Comparison of ENCODE assay signal across 19 cellular contexts in the genomic region with DNA sequence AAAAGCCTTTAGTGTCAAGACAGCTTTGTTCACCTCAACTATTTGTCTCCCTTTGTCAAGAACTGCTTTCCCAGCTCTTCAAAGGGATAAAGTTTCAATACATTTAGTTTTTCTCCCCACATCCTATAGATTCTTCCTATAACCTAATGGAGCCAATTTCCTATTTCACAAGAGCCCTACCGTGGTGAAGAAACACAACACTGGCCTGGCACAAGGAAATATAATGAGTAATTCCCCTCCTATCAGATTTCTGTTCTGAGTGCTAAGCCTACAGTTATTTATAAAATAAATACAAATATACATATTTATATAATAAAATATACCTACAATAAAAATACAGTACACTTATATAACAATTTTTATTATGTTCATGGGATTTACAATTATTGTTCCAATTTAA.
"Had no signal": no experiment of that assay in that cellular context is flagged by ENCODE, and none has a peak within 500 bp of the region (broad histone marks: within the 10 kb centered on the region; RNA-seq: fewer than 3 reads in every experiment).

No MANE protein-coding gene starts in this region.

- H3K79me2 ChIP-seq: parathyroid adenoma had no signal

- H3K4me1 ChIP-seq: colonic mucosa, parathyroid adenoma, prostate gland, right lobe of liver, tibial artery, upper lobe of left lung, uterus had no signal

- H3K36me3 ChIP-seq: colonic mucosa, heart left ventricle, prostate gland, right lobe of liver, tibial artery, upper lobe of left lung, uterus had no signal

- H3K4me3 ChIP-seq: colonic mucosa, heart left ventricle, prostate gland, right lobe of liver, tibial artery, upper lobe of left lung, uterus had no signal

- H3K9ac ChIP-seq: parathyroid adenoma had no signal

- H2AFZ ChIP-seq: parathyroid adenoma had no signal

- H3K9me3 Mint-ChIP-seq: naive thymus-derived CD4-positive, alpha-beta T cell; stimulated activated memory B cell treated with anti-CD40 and anti-IgM and Interleukin-4, amounts not matched to agents 10 μg/mL and 1 μg/mL and 100 μg/mL, for 72 hours; stimulated activated naive CD8-positive, alpha-beta T cell treated with anti-CD3 and anti-CD28 coated beads, Interleukin-15, Interleukin-2, amounts not matched to agents 100 ng/mL and 50 ng/mL, for 24 hours had no signal

- DNase-seq: colonic mucosa; dermis blood vessel endothelial cell; erythroblast; foreskin keratinocyte; heart left ventricle; hippocampal formation; kidney glomerular epithelial cell; mammary epithelial cell; naive thymus-derived CD4-positive, alpha-beta T cell; retina; right lobe of liver; stimulated activated CD4-positive, alpha-beta T cell treated with anti-CD3 and anti-CD28 coated beads, Interleukin-4, amount 100 ng/mL, for 1 hour; tibial artery; upper lobe of left lung; uterus had no signal

- H3K27ac ChIP-seq: colonic mucosa, foreskin keratinocyte, heart left ventricle, parathyroid adenoma, prostate gland, right lobe of liver, tibial artery, upper lobe of left lung, uterus had no signal

- H3K4me3 Mint-ChIP-seq: naive thymus-derived CD4-positive, alpha-beta T cell; stimulated activated memory B cell treated with anti-CD40 and anti-IgM and Interleukin-4, amounts not matched to agents 10 μg/mL and 1 μg/mL and 100 μg/mL, for 72 hours; stimulated activated naive CD8-positive, alpha-beta T cell treated with anti-CD3 and anti-CD28 coated beads, Interleukin-15, Interleukin-2, amounts not matched to agents 100 ng/mL and 50 ng/mL, for 24 hours had no signal

- H3K27ac Mint-ChIP-seq: naive thymus-derived CD4-positive, alpha-beta T cell; stimulated activated memory B cell treated with anti-CD40 and anti-IgM and Interleukin-4, amounts not matched to agents 10 μg/mL and 1 μg/mL and 100 μg/mL, for 72 hours; stimulated activated naive CD8-positive, alpha-beta T cell treated with anti-CD3 and anti-CD28 coated beads, Interleukin-15, Interleukin-2, amounts not matched to agents 100 ng/mL and 50 ng/mL, for 24 hours had no signal

- H3K27me3 Mint-ChIP-seq: naive thymus-derived CD4-positive, alpha-beta T cell; stimulated activated memory B cell treated with anti-CD40 and anti-IgM and Interleukin-4, amounts not matched to agents 10 μg/mL and 1 μg/mL and 100 μg/mL, for 72 hours; stimulated activated naive CD8-positive, alpha-beta T cell treated with anti-CD3 and anti-CD28 coated beads, Interleukin-15, Interleukin-2, amounts not matched to agents 100 ng/mL and 50 ng/mL, for 24 hours had no signal

- ATAC-seq: foreskin keratinocyte; heart left ventricle; naive thymus-derived CD4-positive, alpha-beta T cell; right lobe of liver; stimulated activated memory B cell treated with anti-CD40 and anti-IgM and Interleukin-4, amounts not matched to agents 10 μg/mL and 1 μg/mL and 100 μg/mL, for 72 hours had no signal

- H3K27me3 ChIP-seq: colonic mucosa, foreskin keratinocyte, heart left ventricle, right lobe of liver, tibial artery, upper lobe of left lung, uterus had no signal
